Comparison of ENCODE assay signal across 8 cellular contexts in the genomic region with DNA sequence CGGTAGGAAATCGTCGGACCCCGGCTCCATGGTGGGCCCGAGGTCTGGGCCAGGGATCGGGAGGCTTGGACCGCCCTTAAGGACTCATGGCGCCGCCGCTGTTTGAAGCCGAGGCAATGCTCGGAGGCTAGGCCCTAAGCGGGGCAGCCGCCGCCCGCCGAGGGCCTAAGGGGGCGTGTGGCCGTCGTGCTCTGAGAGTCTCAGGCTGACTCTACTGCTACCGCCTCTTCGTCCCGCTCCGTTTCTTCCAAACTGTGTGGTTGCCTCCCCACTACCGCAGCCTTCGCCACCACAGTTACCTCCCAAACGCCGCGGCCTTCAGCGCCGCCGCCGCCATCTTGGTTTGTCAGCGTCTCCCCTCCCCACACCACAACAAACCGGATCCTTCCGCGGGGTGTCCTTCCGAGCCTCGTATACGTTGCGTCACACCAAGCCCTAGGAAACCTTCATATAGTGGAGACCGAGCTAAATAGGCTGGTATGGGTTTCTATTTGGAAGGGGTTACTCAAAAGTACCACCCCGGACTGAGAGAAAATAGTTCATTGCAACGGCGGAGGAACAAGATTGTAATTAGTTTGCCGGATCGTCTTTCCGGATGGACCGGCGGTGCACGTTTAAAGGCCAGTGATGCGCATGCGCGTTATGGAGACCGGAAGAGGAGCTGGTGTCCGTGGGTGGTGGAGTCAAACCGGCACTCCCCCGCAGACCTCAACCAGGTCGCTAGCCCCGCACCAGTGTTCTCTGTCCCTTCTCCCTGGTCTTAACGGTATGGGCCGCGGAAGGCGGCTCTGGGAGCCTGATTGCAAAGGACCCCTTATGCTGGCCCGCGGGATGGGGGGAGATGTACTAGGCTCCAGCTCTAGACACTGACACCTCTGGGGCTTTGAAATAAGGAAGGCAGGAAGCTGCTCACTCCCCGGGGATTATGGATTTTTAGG. TPM values are rescaled to one million over a fixed set of nuclear protein-coding genes. Genes with fewer than 3 reads are reported as not detected.
A peak's percentile ranks its signal among the peaks of the same experiment; 100 is the strongest.
DNase-seq lines count a peak whose midpoint lies in the region; ATAC-seq and TF ChIP-seq lines count a peak whose summit lies in the region.

A gene (minus strand): TSS at position 348 of the 938 bp plus-strand sequence. CDS start 318 bp downstream, at position 30.

- no peak for TF ChIP-seq CTCF in CD4-positive, alpha-beta T cell (IDR thresholded peaks at IDR 0.05)

- H3K4me1 Mint-ChIP-seq in CD4-positive, alpha-beta T cell (ENCODE audit: low read depth) = peaks cover 38% of the 10 kb centered on the region
- peaks cover 17 to 31% of the 10 kb centered on the region in 2 donors for H3K4me1 Mint-ChIP-seq in effector memory CD8-positive, alpha-beta T cell (ENCODE audit: low read depth in 2 of 2)
- peaks cover 13% of the 10 kb centered on the region for H3K4me1 Mint-ChIP-seq in memory B cell

- peak; percentile 68 to 89 (median 84) for DNase-seq in CD4-positive, alpha-beta T cell
- DNase-seq in HT-29 (ENCODE audit: low spot score) = peak; percentile 97
- peak; percentile 85 to 88 for DNase-seq in NOMO-1 (lab: John Stamatoyannopoulos, UW; ENCODE audit: unreplicated experiment in 2 of 2)
- peak; percentile 76 to 82 (median 76) for DNase-seq in effector memory CD8-positive, alpha-beta T cell
- DNase-seq in memory B cell (ENCODE audit: low spot score in 2 of 2) = peak; percentile 78 to 91
- peak; percentile 61 for DNase-seq in stimulated activated CD8-positive, alpha-beta memory T cell treated with anti-CD3 and anti-CD28 coated beads, Interleukin-12 subunit alpha, Interleukin-12 subunit beta, amount 100 ng/mL, for 24 hours (ENCODE audit: extremely low read depth)

- H3K9me3 ChIP-seq in CD4-positive, alpha-beta T cell (ENCODE audit: control insufficient read depth, low read length) = no peaks in the 10 kb centered on the region

- H3K27me3 ChIP-seq in CD4-positive, alpha-beta T cell (ENCODE audit: control insufficient read depth, insufficient read depth, low read length) = no peaks in the 10 kb centered on the region

- CTCF ChIA-PET in CD4-positive, alpha-beta T cell (lab: Charles Lee) = interaction anchor here (1.1 kb wide), 1 partner anchor 14 kb away, joined by 3 read pairs; no protein-coding TSS in a partner anchor
- CTCF ChIA-PET in activated CD8-positive, alpha-beta memory T cell treated with anti-CD3 and anti-CD28 coated beads for 36 hours (lab: Charles Lee) = no interaction called here

- no peaks in the 10 kb centered on the region for H3K9me3 Mint-ChIP-seq in CD4-positive, alpha-beta T cell
- H3K9me3 Mint-ChIP-seq in effector memory CD8-positive, alpha-beta T cell = no peaks in the 10 kb centered on the region
- no peaks in the 10 kb centered on the region for H3K9me3 Mint-ChIP-seq in memory B cell

- H3K27ac ChIP-seq in CD4-positive, alpha-beta T cell (ENCODE audit: low read depth, low read length) = peak within 1 kb of the TSS; percentile 91

- H3K27ac Mint-ChIP-seq in CD4-positive, alpha-beta T cell = peak within 1 kb of the TSS; percentile 95
- H3K27ac Mint-ChIP-seq in effector memory CD8-positive, alpha-beta T cell = peak within 1 kb of the TSS; percentile 96 to 99
- peak within 1 kb of the TSS; percentile 99 for H3K27ac Mint-ChIP-seq in memory B cell

- peak; percentile 74 for ATAC-seq in CD4-positive, alpha-beta T cell (ENCODE audit: poor library complexity)
- ATAC-seq in GM19467 (IDR thresholded peaks at IDR 0.05; ENCODE audit: unreplicated experiment) (peak; percentile 71), memory B cell (ENCODE audit: low read depth) (peak; percentile 87)
- ATAC-seq in effector memory CD8-positive, alpha-beta T cell (replicated peaks) = peak; percentile 79

- intact Hi-C loops in CD4-positive, alpha-beta T cell (cut with DNase I, micrococcal nuclease) = loop anchor here in 1 of 2 experiments (2.0 to 10.0 kb wide), 5 partner anchors 33 to 1937 kb away; a partner anchor contains a TSS

- H3K36me3 Mint-ChIP-seq in CD4-positive, alpha-beta T cell (ENCODE audit: low read depth) = peaks cover 41% of the 10 kb centered on the region
- peaks cover 42% of the 10 kb centered on the region for H3K36me3 Mint-ChIP-seq in effector memory CD8-positive, alpha-beta T cell (ENCODE audit: insufficient read depth)
- H3K36me3 Mint-ChIP-seq in memory B cell = peaks cover 2% of the 10 kb centered on the region

- peak within 1 kb of the TSS; percentile 100 for H3K4me3 Mint-ChIP-seq in CD4-positive, alpha-beta T cell
- H3K4me3 Mint-ChIP-seq in effector memory CD8-positive, alpha-beta T cell = peak within 1 kb of the TSS; percentile 86 to 95
- H3K4me3 Mint-ChIP-seq in memory B cell = peak within 1 kb of the TSS; percentile 96

- POLR2A ChIA-PET in CD4-positive, alpha-beta T cell (lab: Charles Lee) = interaction anchor here (0.6 to 1.8 kb wide), 21 partner anchors 10 to 1582 kb away, joined by 3 to 21 read pairs (median 4); a partner anchor contains a TSS
- POLR2A ChIA-PET in activated CD8-positive, alpha-beta memory T cell treated with anti-CD3 and anti-CD28 coated beads for 36 hours (lab: Charles Lee) = interaction anchor here (0.6 to 1.2 kb wide), 4 partner anchors 9 to 38 kb away, joined by 3 read pairs; no protein-coding TSS in a partner anchor

- no peaks in the 10 kb centered on the region for H3K27me3 Mint-ChIP-seq in CD4-positive, alpha-beta T cell
- H3K27me3 Mint-ChIP-seq in effector memory CD8-positive, alpha-beta T cell = no peaks in the 10 kb centered on the region
- no peaks in the 10 kb centered on the region for H3K27me3 Mint-ChIP-seq in memory B cell

RNA-seq across cellular contexts. Expression of the gene that starts here (rescaled TPM):
- 100 to 1,000 TPM; 236 to 237 TPM for total RNA-seq in CD4-positive, alpha-beta T cell
- 126 and 128 TPM in 2 replicates for total RNA-seq in HT-29 (2014; rRNA removed; shearing (Covaris generic))
- total RNA-seq in activated CD8-positive, alpha-beta memory T cell treated with anti-CD3 and anti-CD28 coated beads for 36 hours = 10 to 100 TPM; 82.6 to 90.1 TPM

Comparison
In these comparisons a context has a peak if more than half of its experiments do, and no peak if none do; other contexts are left out.
1. Peak in every context shown above with its lines: DNase-seq, ATAC-seq and H3K27ac ChIP-seq.